ENCODE assay signal across 2 cellular contexts in the genomic region with DNA sequence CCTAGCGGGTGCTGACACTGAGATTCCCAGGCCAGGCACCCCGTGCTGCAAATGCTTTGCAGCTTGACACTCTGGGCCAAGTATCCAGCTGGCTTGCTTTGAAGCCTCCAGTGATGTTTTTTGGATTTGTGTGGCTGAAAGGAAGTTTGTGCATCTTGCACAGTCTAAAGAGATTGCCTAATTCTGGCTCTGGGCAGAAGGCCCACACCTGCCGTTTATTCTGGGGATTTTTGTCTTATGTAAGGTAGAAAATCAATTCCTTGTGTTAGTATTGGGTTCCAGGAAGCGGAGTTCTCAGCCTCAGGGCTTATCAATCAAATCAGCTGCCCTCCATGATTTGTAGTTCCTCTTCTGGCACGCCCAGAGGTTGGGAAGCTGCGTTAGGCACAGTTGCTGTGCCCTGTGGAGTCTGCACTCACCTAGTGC.
A peak's percentile ranks its signal among the peaks of the same experiment; 100 is the strongest.
TF ChIP-seq lines count a peak whose summit lies in the region.

No MANE protein-coding gene starts in this region.

TF ChIP-seq in K562, 482 proteins besides CTCF, POLR2A, EP300 and RAD21:
- TF ChIP-seq, protein P1, sequence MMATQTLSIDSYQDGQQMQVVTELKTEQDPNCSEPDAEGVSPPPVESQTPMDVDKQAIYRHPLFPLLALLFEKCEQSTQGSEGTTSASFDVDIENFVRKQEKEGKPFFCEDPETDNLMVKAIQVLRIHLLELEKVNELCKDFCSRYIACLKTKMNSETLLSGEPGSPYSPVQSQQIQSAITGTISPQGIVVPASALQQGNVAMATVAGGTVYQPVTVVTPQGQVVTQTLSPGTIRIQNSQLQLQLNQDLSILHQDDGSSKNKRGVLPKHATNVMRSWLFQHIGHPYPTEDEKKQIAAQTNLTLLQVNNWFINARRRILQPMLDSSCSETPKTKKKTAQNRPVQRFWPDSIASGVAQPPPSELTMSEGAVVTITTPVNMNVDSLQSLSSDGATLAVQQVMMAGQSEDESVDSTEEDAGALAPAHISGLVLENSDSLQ (IDR thresholded peaks at IDR 0.05): peak; percentile 50; the same call in 1 of the 2 replicates
- TF ChIP-seq, protein P2, sequence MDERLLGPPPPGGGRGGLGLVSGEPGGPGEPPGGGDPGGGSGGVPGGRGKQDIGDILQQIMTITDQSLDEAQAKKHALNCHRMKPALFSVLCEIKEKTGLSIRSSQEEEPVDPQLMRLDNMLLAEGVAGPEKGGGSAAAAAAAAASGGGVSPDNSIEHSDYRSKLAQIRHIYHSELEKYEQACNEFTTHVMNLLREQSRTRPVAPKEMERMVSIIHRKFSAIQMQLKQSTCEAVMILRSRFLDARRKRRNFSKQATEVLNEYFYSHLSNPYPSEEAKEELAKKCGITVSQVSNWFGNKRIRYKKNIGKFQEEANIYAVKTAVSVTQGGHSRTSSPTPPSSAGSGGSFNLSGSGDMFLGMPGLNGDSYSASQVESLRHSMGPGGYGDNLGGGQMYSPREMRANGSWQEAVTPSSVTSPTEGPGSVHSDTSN (CRISPR knock-in tag; IDR thresholded peaks at IDR 0.05; ENCODE audit: low read depth): no peak
- TF ChIP-seq, protein P2 (tag; conservative IDR thresholded peaks at IDR 0.05; ENCODE audit: low read depth): peak; percentile 52; the same call in 1 of the 2 replicates
- TF ChIP-seq ETV1 (tag; conservative IDR thresholded peaks at IDR 0.05; ENCODE audit: low read depth) (no peak), MEIS2 (IDR thresholded peaks at IDR 0.05; ENCODE audit: partially characterized antibody) (peak; percentile 75)
- TF ChIP-seq, protein P3, sequence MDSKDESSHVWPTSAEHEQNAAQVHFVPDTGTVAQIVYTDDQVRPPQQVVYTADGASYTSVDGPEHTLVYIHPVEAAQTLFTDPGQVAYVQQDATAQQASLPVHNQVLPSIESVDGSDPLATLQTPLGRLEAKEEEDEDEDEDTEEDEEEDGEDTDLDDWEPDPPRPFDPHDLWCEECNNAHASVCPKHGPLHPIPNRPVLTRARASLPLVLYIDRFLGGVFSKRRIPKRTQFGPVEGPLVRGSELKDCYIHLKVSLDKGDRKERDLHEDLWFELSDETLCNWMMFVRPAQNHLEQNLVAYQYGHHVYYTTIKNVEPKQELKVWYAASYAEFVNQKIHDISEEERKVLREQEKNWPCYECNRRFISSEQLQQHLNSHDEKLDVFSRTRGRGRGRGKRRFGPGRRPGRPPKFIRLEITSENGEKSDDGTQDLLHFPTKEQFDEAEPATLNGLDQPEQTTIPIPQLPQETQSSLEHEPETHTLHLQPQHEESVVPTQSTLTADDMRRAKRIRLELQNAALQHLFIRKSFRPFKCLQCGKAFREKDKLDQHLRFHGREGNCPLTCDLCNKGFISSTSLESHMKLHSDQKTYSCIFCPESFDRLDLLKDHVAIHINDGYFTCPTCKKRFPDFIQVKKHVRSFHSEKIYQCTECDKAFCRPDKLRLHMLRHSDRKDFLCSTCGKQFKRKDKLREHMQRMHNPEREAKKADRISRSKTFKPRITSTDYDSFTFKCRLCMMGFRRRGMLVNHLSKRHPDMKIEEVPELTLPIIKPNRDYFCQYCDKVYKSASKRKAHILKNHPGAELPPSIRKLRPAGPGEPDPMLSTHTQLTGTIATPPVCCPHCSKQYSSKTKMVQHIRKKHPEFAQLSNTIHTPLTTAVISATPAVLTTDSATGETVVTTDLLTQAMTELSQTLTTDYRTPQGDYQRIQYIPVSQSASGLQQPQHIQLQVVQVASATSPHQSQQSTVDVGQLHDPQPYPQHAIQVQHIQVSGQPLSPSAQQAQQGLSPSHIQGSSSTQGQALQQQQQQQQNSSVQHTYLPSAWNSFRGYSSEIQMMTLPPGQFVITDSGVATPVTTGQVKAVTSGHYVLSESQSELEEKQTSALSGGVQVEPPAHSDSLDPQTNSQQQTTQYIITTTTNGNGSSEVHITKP (IDR thresholded peaks at IDR 0.05; ENCODE audit: partially characterized antibody): no peak
- TF ChIP-seq, protein P4, sequence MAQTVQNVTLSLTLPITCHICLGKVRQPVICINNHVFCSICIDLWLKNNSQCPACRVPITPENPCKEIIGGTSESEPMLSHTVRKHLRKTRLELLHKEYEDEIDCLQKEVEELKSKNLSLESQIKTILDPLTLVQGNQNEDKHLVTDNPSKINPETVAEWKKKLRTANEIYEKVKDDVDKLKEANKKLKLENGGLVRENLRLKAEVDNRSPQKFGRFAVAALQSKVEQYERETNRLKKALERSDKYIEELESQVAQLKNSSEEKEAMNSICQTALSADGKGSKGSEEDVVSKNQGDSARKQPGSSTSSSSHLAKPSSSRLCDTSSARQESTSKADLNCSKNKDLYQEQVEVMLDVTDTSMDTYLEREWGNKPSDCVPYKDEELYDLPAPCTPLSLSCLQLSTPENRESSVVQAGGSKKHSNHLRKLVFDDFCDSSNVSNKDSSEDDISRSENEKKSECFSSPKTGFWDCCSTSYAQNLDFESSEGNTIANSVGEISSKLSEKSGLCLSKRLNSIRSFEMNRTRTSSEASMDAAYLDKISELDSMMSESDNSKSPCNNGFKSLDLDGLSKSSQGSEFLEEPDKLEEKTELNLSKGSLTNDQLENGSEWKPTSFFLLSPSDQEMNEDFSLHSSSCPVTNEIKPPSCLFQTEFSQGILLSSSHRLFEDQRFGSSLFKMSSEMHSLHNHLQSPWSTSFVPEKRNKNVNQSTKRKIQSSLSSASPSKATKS (CRISPR knock-in tag; IDR thresholded peaks at IDR 0.05): no peak

TF ChIP-seq in HepG2, 621 proteins besides CTCF, POLR2A, EP300 and RAD21 (continues in another document):
- no peak for TF ChIP-seq HOXD1 (CRISPR knock-in tag; IDR thresholded peaks at IDR 0.05)
- TF ChIP-seq GFI1 (CRISPR knock-in tag; IDR thresholded peaks at IDR 0.05; ENCODE audit: borderline replicate concordance): no peak
- TF ChIP-seq, protein P5, sequence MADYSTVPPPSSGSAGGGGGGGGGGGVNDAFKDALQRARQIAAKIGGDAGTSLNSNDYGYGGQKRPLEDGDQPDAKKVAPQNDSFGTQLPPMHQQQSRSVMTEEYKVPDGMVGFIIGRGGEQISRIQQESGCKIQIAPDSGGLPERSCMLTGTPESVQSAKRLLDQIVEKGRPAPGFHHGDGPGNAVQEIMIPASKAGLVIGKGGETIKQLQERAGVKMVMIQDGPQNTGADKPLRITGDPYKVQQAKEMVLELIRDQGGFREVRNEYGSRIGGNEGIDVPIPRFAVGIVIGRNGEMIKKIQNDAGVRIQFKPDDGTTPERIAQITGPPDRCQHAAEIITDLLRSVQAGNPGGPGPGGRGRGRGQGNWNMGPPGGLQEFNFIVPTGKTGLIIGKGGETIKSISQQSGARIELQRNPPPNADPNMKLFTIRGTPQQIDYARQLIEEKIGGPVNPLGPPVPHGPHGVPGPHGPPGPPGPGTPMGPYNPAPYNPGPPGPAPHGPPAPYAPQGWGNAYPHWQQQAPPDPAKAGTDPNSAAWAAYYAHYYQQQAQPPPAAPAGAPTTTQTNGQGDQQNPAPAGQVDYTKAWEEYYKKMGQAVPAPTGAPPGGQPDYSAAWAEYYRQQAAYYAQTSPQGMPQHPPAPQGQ (CRISPR knock-in tag; IDR thresholded peaks at IDR 0.05; ENCODE audit: borderline replicate concordance): no peak
- 0 out of 2 replicates have a peak, but pooled peaks have one; percentile 43 for TF ChIP-seq ZNF263 (CRISPR knock-in tag; IDR thresholded peaks at IDR 0.05)
- peak; percentile 79 for TF ChIP-seq CEBPG (CRISPR knock-in tag; IDR thresholded peaks at IDR 0.05)
- TF ChIP-seq NFATC3 (CRISPR knock-in tag; IDR thresholded peaks at IDR 0.05): no peak
- TF ChIP-seq YY1 (IDR thresholded peaks at IDR 0.05; ENCODE audit: insufficient read depth, insufficient replicate concordance, low read depth, low read length): no peak
- no peak for TF ChIP-seq ZNF577 (CRISPR knock-in tag; IDR thresholded peaks at IDR 0.05; ENCODE audit: borderline replicate concordance, low read depth)
- TF ChIP-seq, protein P6, sequence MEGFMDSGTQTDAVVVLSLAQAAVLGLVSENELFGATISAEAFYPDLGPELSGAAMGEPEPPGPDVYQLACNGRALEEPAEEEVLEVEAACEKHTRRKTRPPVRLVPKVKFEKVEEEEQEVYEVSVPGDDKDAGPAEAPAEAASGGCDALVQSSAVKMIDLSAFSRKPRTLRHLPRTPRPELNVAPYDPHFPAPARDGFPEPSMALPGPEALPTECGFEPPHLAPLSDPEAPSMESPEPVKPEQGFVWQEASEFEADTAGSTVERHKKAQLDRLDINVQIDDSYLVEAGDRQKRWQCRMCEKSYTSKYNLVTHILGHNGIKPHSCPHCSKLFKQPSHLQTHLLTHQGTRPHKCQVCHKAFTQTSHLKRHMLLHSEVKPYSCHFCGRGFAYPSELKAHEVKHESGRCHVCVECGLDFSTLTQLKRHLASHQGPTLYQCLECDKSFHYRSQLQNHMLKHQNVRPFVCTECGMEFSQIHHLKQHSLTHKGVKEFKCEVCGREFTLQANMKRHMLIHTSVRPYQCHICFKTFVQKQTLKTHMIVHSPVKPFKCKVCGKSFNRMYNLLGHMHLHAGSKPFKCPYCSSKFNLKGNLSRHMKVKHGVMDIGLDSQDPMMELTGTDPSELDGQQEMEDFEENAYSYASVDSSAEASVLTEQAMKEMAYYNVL (CRISPR knock-in tag; IDR thresholded peaks at IDR 0.05; ENCODE audit: borderline replicate concordance): no peak
- no peak for TF ChIP-seq ZSCAN21 (CRISPR knock-in tag; IDR thresholded peaks at IDR 0.05; ENCODE audit: borderline replicate concordance)
- no peak for TF ChIP-seq GLI4 (CRISPR knock-in tag; IDR thresholded peaks at IDR 0.05; ENCODE audit: borderline replicate concordance)
- no peak for TF ChIP-seq NONO (IDR thresholded peaks at IDR 0.05)
- no peak for TF ChIP-seq NONO (CRISPR knock-in tag; conservative IDR thresholded peaks at IDR 0.05)
- TF ChIP-seq CEBPB (IDR thresholded peaks at IDR 0.05; ENCODE audit: borderline replicate concordance, low read depth, low read length): peak; percentile 46; the same call in 1 of the 2 replicates
- TF ChIP-seq, protein P7, sequence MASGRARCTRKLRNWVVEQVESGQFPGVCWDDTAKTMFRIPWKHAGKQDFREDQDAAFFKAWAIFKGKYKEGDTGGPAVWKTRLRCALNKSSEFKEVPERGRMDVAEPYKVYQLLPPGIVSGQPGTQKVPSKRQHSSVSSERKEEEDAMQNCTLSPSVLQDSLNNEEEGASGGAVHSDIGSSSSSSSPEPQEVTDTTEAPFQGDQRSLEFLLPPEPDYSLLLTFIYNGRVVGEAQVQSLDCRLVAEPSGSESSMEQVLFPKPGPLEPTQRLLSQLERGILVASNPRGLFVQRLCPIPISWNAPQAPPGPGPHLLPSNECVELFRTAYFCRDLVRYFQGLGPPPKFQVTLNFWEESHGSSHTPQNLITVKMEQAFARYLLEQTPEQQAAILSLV (CRISPR knock-in tag; IDR thresholded peaks at IDR 0.05; ENCODE audit: borderline replicate concordance): no peak
- no peak for TF ChIP-seq SIN3A (IDR thresholded peaks at IDR 0.05; ENCODE audit: borderline replicate concordance, low read depth, low read length)
- TF ChIP-seq, protein P8, sequence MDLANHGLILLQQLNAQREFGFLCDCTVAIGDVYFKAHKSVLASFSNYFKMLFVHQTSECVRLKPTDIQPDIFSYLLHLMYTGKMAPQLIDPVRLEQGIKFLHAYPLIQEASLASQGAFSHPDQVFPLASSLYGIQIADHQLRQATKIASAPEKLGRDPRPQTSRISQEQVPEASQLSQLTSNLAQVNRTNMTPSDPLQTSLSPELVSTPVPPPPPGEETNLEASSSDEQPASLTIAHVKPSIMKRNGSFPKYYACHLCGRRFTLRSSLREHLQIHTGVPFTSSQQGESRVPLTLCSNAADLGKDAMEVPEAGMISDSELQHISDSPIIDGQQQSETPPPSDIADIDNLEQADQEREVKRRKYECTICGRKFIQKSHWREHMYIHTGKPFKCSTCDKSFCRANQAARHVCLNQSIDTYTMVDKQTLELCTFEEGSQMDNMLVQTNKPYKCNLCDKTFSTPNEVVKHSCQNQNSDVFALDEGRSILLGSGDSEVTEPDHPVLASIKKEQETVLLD (CRISPR knock-in tag; IDR thresholded peaks at IDR 0.05; ENCODE audit: low read depth): no peak
- no peak for TF ChIP-seq PHF20 (CRISPR knock-in tag; IDR thresholded peaks at IDR 0.05)
- no peak for TF ChIP-seq MXD4 (CRISPR knock-in tag; IDR thresholded peaks at IDR 0.05)
- TF ChIP-seq GATAD2A (CRISPR knock-in tag; IDR thresholded peaks at IDR 0.05): peak; percentile 57
- no peak for TF ChIP-seq SOX13 (IDR thresholded peaks at IDR 0.05)
- TF ChIP-seq SOX13 (CRISPR knock-in tag; conservative IDR thresholded peaks at IDR 0.05 in 1 of 2, IDR thresholded peaks at IDR 0.05 in 1 of 2): 0 out of 4 replicates have a peak, but pooled peaks of 1 of the 2 experiments have one; percentile 7
- no peak for TF ChIP-seq PLRG1 (conservative IDR thresholded peaks at IDR 0.05)
- no peak for TF ChIP-seq LCORL (IDR thresholded peaks at IDR 0.05)
- 0 out of 2 replicates have a peak, but pooled peaks have one; percentile 21 for TF ChIP-seq LCORL (CRISPR knock-in tag; IDR thresholded peaks at IDR 0.05)
- peak; percentile 83 for TF ChIP-seq PHF21A (CRISPR knock-in tag; IDR thresholded peaks at IDR 0.05)
- TF ChIP-seq HMG20B (CRISPR knock-in tag; conservative IDR thresholded peaks at IDR 0.05): 0 out of 2 replicates have a peak, but pooled peaks have one; percentile 35
- TF ChIP-seq KLF11 (CRISPR knock-in tag; IDR thresholded peaks at IDR 0.05): no peak
- no peak for TF ChIP-seq TAF15 (IDR thresholded peaks at IDR 0.05; ENCODE audit: low read depth, low read length, poor library complexity, severe bottlenecking)
- TF ChIP-seq YEATS4 (CRISPR knock-in tag; IDR thresholded peaks at IDR 0.05; ENCODE audit: borderline replicate concordance): 0 out of 2 replicates have a peak, but pooled peaks have one; percentile 29
- TF ChIP-seq ZNF431 (CRISPR knock-in tag; IDR thresholded peaks at IDR 0.05; ENCODE audit: borderline replicate concordance, low read depth): no peak
- TF ChIP-seq ZNF350 (CRISPR knock-in tag; IDR thresholded peaks at IDR 0.05; ENCODE audit: borderline replicate concordance, low read depth): no peak
- no peak for TF ChIP-seq ZNF30 (CRISPR knock-in tag; IDR thresholded peaks at IDR 0.05)
- no peak for TF ChIP-seq ZMYM2 (CRISPR knock-in tag; IDR thresholded peaks at IDR 0.05)
